15 cellular contexts compared by ENCODE assay signal in genomic region chr15:61830536-61831330, GRCh38.
"Had no signal": no experiment of that assay in that cellular context is flagged by ENCODE, and none has a peak within 500 bp of the region (broad histone marks: within the 10 kb centered on the region; RNA-seq: fewer than 3 reads in every experiment).

No MANE protein-coding gene starts in this region.

- H3K36me3 ChIP-seq: breast epithelium, sigmoid colon, suprapubic skin had no signal

- H3K27ac Mint-ChIP-seq: activated naive CD8-positive, alpha-beta T cell treated with anti-CD3 and anti-CD28 coated beads, Interleukin-2, amount 10 ng/mL, durations not matched to agents 7 days and 5 days; type B pancreatic cell had no signal

- H3K4me3 Mint-ChIP-seq: activated naive CD8-positive, alpha-beta T cell treated with anti-CD3 and anti-CD28 coated beads, Interleukin-2, amount 10 ng/mL, durations not matched to agents 7 days and 5 days; natural killer cell; type B pancreatic cell had no signal

- H3K4me3 ChIP-seq: breast epithelium, sigmoid colon, suprapubic skin had no signal

- H3K36me3 Mint-ChIP-seq: activated naive CD8-positive, alpha-beta T cell treated with anti-CD3 and anti-CD28 coated beads, Interleukin-2, amount 10 ng/mL, durations not matched to agents 7 days and 5 days; natural killer cell; type B pancreatic cell had no signal

- H3K9me3 ChIP-seq: breast epithelium, sigmoid colon, suprapubic skin had no signal

- H3K4me1 ChIP-seq: breast epithelium had no signal

- ATAC-seq: esophagus mucosa; stimulated activated naive CD8-positive, alpha-beta T cell treated with anti-CD3 and anti-CD28 coated beads, Interleukin-15, Interleukin-2, amounts not matched to agents 100 U/mL and 50 U/mL, for 24 hours had no signal

- H3K27ac ChIP-seq: breast epithelium, sigmoid colon, suprapubic skin had no signal

- H3K9me3 Mint-ChIP-seq: activated naive CD8-positive, alpha-beta T cell treated with anti-CD3 and anti-CD28 coated beads, Interleukin-2, amount 10 ng/mL, durations not matched to agents 7 days and 5 days; natural killer cell; type B pancreatic cell had no signal

- H3K27me3 ChIP-seq: breast epithelium, sigmoid colon had no signal

- FAIRE-seq: islet of Langerhans had no signal

- DNase-seq: activated CD4-positive, alpha-beta T cell treated with anti-CD3 and anti-CD28 coated beads, Interleukin-2, amount 50 U/mL, for 48 hours; activated gamma-delta T cell treated with Interleukin-2 at 50 U/mL for 16 hours; activated naive CD8-positive, alpha-beta T cell treated with anti-CD3 and anti-CD28 coated beads, Interleukin-2, amount 10 ng/mL, durations not matched to agents 7 days and 5 days; activated T-cell treated with anti-CD3 and anti-CD28 coated beads, Interleukin-2, amount 50 U/mL, for 48 hours; anterior cingulate cortex; dermis blood vessel endothelial cell; natural killer cell; sigmoid colon; stimulated activated CD4-positive, alpha-beta T cell treated with anti-CD3 and anti-CD28 coated beads, Interleukin-2, amount 100 ng/mL, for 48 hours; stimulated activated naive CD8-positive, alpha-beta T cell treated with anti-CD3 and anti-CD28 coated beads, Interleukin-15, Interleukin-2, amounts not matched to agents 100 U/mL and 50 U/mL, for 24 hours had no signal
